1 cellular context compared by ENCODE assay signal in the genomic region with DNA sequence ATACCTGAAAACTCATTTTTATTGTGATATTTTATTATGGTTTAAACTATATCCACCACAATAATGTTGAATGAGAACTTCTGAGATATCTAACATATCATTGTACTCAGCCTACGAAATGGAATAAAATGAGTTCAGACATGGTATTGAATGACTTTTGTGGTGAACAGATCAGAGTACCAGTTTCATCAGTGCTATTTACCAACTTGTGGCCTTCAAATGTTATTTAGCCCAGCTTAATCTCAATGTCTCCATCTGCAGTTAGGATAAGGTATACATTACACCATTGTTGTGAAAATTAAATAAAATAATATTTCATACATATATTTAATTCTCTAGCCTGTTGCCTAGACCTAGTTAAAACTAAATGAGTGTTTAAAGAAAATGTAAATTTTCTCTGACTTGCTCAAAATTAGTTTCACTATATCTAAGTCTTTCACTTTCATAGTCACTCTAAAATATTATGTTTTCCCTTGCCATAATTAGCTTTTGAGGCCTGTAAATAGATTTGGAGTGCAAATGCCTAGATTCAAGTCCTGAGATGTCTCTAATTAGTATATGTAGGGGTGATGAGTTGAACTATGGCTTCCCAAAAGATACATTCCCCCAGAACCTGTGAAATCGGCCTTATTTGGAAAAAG.
TF ChIP-seq lines count a peak whose summit lies in the region.

No MANE protein-coding gene starts in this region.

TF ChIP-seq in HCT116, 20 proteins besides CTCF, POLR2A, EP300 and RAD21 (continued from another document):
- TF ChIP-seq, protein P1, sequence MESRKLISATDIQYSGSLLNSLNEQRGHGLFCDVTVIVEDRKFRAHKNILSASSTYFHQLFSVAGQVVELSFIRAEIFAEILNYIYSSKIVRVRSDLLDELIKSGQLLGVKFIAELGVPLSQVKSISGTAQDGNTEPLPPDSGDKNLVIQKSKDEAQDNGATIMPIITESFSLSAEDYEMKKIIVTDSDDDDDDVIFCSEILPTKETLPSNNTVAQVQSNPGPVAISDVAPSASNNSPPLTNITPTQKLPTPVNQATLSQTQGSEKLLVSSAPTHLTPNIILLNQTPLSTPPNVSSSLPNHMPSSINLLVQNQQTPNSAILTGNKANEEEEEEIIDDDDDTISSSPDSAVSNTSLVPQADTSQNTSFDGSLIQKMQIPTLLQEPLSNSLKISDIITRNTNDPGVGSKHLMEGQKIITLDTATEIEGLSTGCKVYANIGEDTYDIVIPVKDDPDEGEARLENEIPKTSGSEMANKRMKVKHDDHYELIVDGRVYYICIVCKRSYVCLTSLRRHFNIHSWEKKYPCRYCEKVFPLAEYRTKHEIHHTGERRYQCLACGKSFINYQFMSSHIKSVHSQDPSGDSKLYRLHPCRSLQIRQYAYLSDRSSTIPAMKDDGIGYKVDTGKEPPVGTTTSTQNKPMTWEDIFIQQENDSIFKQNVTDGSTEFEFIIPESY (IDR thresholded peaks at IDR 0.05; ENCODE audit: extremely low read depth, insufficient replicate concordance, low read length), result no peak
